ENCODE assay signal across 12 cellular contexts in genomic region chr13:105920375-105920774, GRCh38.
DNase-seq lines count a peak whose midpoint lies in the region; ATAC-seq and TF ChIP-seq lines count a peak whose summit lies in the region.
"Had no signal": no experiment of that assay in that cellular context is flagged by ENCODE, and none has a peak within 500 bp of the region (broad histone marks: within the 10 kb centered on the region; RNA-seq: fewer than 3 reads in every experiment).

No MANE protein-coding gene starts in this region.

- no peaks in the 10 kb centered on the region for H3K4me1 Mint-ChIP-seq in effector memory CD8-positive, alpha-beta T cell (ENCODE audit: low read depth in 2 of 2)
- H3K4me1 Mint-ChIP-seq: activated naive CD8-positive, alpha-beta T cell treated with anti-CD3 and anti-CD28 coated beads, Interleukin-2, amount 50 U/mL, for 24 hours had no signal

- peak overlapping the region; percentile 65 for H3K4me2 ChIP-seq in skeletal muscle satellite cell (ENCODE audit: low read length)

- H3K27ac Mint-ChIP-seq in effector memory CD8-positive, alpha-beta T cell: no peak overlapping the region
- H3K27ac Mint-ChIP-seq: activated naive CD8-positive, alpha-beta T cell treated with anti-CD3 and anti-CD28 coated beads, Interleukin-2, amount 50 U/mL, for 24 hours had no signal

- H3K9ac ChIP-seq in skeletal muscle satellite cell (ENCODE audit: low read depth, low read length): no peak overlapping the region

- no peak for TF ChIP-seq POLR2A in esophagus squamous epithelium (IDR thresholded peaks at IDR 0.05)

- H3K4me3 ChIP-seq in esophagus squamous epithelium (no peak overlapping the region), skeletal muscle satellite cell (ENCODE audit: low read length) (no peak overlapping the region)
- H3K4me3 ChIP-seq: pancreas had no signal

- H3K36me3 Mint-ChIP-seq in effector memory CD8-positive, alpha-beta T cell (ENCODE audit: insufficient read depth): no peaks in the 10 kb centered on the region

- DNase-seq in HPDE6-E6E7 (ENCODE audit: extremely low spot score) (peak; percentile 52), RPMI7951 (ENCODE audit: low read depth) (peak; percentile 90), esophagus squamous epithelium (lab: John Stamatoyannopoulos, UW) (no peak), iPS-NIHi11 (ENCODE audit: low spot score) (no peak)
- no peak for DNase-seq in activated CD8-positive, alpha-beta memory T cell treated with anti-CD3 and anti-CD28 coated beads for 24 hours
- no peak for DNase-seq in effector memory CD8-positive, alpha-beta T cell
- DNase-seq: activated naive CD8-positive, alpha-beta T cell treated with anti-CD3 and anti-CD28 coated beads, Interleukin-2, amount 50 U/mL, for 24 hours; DMS153; pancreas; T-helper 2 cell had no signal

- TF ChIP-seq CTCF in esophagus squamous epithelium (IDR thresholded peaks at IDR 0.05): no peak

- H3K4me1 ChIP-seq in esophagus squamous epithelium (peaks cover 4 to 35% (median 7%) of the 10 kb centered on the region in 3 donors), skeletal muscle satellite cell (ENCODE audit: control insufficient read depth, insufficient read depth, low read length) (peaks cover 23% of the 10 kb centered on the region)
- H3K4me1 ChIP-seq: pancreas had no signal

- no peak overlapping the region for H3K4me3 Mint-ChIP-seq in effector memory CD8-positive, alpha-beta T cell
- H3K4me3 Mint-ChIP-seq: activated naive CD8-positive, alpha-beta T cell treated with anti-CD3 and anti-CD28 coated beads, Interleukin-2, amount 50 U/mL, for 24 hours had no signal

- H3K9me3 Mint-ChIP-seq in effector memory CD8-positive, alpha-beta T cell: peaks cover 6 to 15% of the 10 kb centered on the region in 2 donors

- H3K27me3 Mint-ChIP-seq in effector memory CD8-positive, alpha-beta T cell: no peaks in the 10 kb centered on the region
- H3K27me3 Mint-ChIP-seq: activated naive CD8-positive, alpha-beta T cell treated with anti-CD3 and anti-CD28 coated beads, Interleukin-2, amount 50 U/mL, for 24 hours had no signal

- no peaks in the 10 kb centered on the region for H3K27me3 ChIP-seq in esophagus squamous epithelium
- no peaks in the 10 kb centered on the region for H3K27me3 ChIP-seq in skeletal muscle satellite cell (ENCODE audit: control insufficient read depth, insufficient read depth, low read length)
- H3K27me3 ChIP-seq: pancreas had no signal

- H3K27ac ChIP-seq in esophagus squamous epithelium: peak overlapping the region in 3 of 4 donors; percentile 19 to 77 (median 47)
- H3K27ac ChIP-seq: pancreas had no signal

- H3K36me3 ChIP-seq in esophagus squamous epithelium (no peaks in the 10 kb centered on the region), skeletal muscle satellite cell (ENCODE audit: insufficient read depth, low read length) (no peaks in the 10 kb centered on the region)
- H3K36me3 ChIP-seq: pancreas had no signal

- 21 to 30% methylated on average over 4 of the region's 4 CpGs for WGBS in esophagus squamous epithelium, 2 donors

- intact Hi-C loops in esophagus squamous epithelium (cut with DNase I): no loop called here

- no peak for ATAC-seq in GM18907 (IDR thresholded peaks at IDR 0.05; ENCODE audit: unreplicated experiment)
- ATAC-seq in effector memory CD8-positive, alpha-beta T cell (replicated peaks): no peak
- ATAC-seq: activated naive CD8-positive, alpha-beta T cell treated with anti-CD3 and anti-CD28 coated beads, Interleukin-2, amount 50 U/mL, for 24 hours; pancreas had no signal

- H3K9me3 ChIP-seq in esophagus squamous epithelium: no peaks in the 10 kb centered on the region
- H3K9me3 ChIP-seq in skeletal muscle satellite cell (replicated peaks; ENCODE audit: low read length): no peaks in the 10 kb centered on the region
- H3K9me3 ChIP-seq: pancreas had no signal

Comparison
In these comparisons a context has a peak if more than half of its experiments do, and no peak if none do; other contexts are left out.
1. DNase-seq: peak in HPDE6-E6E7 (single experiment) and RPMI7951 (single experiment); none in esophagus squamous epithelium (single experiment), iPS-NIHi11 (single experiment), activated CD8-positive, alpha-beta memory T cell treated with anti-CD3 and anti-CD28 coated beads for 24 hours (single experiment) and effector memory CD8-positive, alpha-beta T cell (0 of 3).